In genomic region chr16:14105976-14106375, GRCh38 we compare ENCODE assay signal across 13 cellular contexts.
"Had no signal": no experiment of that assay in that cellular context is flagged by ENCODE, and none has a peak within 500 bp of the region (broad histone marks: within the 10 kb centered on the region; RNA-seq: fewer than 3 reads in every experiment).

No MANE protein-coding gene starts in this region.

- H3K4me2 ChIP-seq: neural progenitor cell, smooth muscle cell had no signal

- H3K4me1 ChIP-seq: foreskin keratinocyte had no signal

- H2AFZ ChIP-seq: neural progenitor cell had no signal

- H3K4me3 ChIP-seq: dorsolateral prefrontal cortex, heart left ventricle, neural progenitor cell, pancreas, smooth muscle cell had no signal

- DNase-seq: activated CD4-positive, alpha-beta T cell treated with anti-CD3 and anti-CD28 coated beads, Interleukin-2, amount 50 U/mL, for 48 hours; activated gamma-delta T cell; activated naive CD8-positive, alpha-beta T cell treated with anti-CD3 and anti-CD28 coated beads for 36 hours; activated T-cell treated with anti-CD3 and anti-CD28 coated beads, Interleukin-2, amount 50 U/mL, for 4 hours; brain microvascular endothelial cell; dorsolateral prefrontal cortex; foreskin keratinocyte; heart left ventricle; islet precursor cell; pancreas had no signal

- H3K36me3 ChIP-seq: brain microvascular endothelial cell, heart left ventricle, neural progenitor cell, pancreas had no signal

- ATAC-seq: activated CD4-positive, CD25-positive, alpha-beta regulatory T cell treated with anti-CD3 and anti-CD28 coated beads, Interleukin-2, amount 50 U/mL, for 24 hours; activated T-cell treated with anti-CD3 and anti-CD28 coated beads, Interleukin-2, amount 50 U/mL, for 4 hours; foreskin keratinocyte; heart left ventricle; pancreas had no signal

- FAIRE-seq: pancreas had no signal

- H3K27ac ChIP-seq: brain microvascular endothelial cell, foreskin keratinocyte, heart left ventricle, neural progenitor cell, pancreas had no signal

- H3K27me3 ChIP-seq: brain microvascular endothelial cell, dorsolateral prefrontal cortex, foreskin keratinocyte, heart left ventricle, neural progenitor cell, pancreas had no signal

- H3K9me3 ChIP-seq: heart left ventricle, pancreas had no signal
